22 cellular contexts compared by ENCODE assay signal in genomic region chr2:157887946-157888345, GRCh38.
"Had no signal": no experiment of that assay in that cellular context is flagged by ENCODE, and none has a peak within 500 bp of the region (broad histone marks: within the 10 kb centered on the region; RNA-seq: fewer than 3 reads in every experiment).

No MANE protein-coding gene starts in this region.

- DNase-seq: effector CD4-positive, alpha-beta T cell; heart left ventricle; hippocampal formation; kidney glomerular epithelial cell; mesendoderm; naive thymus-derived CD4-positive, alpha-beta T cell; nephron progenitor cell; psoas muscle; retina; right lobe of liver; stimulated activated CD4-positive, alpha-beta T cell treated with anti-CD3 and anti-CD28 coated beads, Interleukin-2, amount 100 ng/mL, for 24 hours; stimulated activated CD4-positive, alpha-beta T cell treated with anti-CD3 and anti-CD28 coated beads, Interleukin-4, amount 100 ng/mL, for 4 hours; stimulated activated naive B cell treated with anti-CD40 and anti-IgM and Interleukin-4, amounts not matched to agents 10 μg/mL and 1 μg/mL and 100 μg/mL, for 72 hours; stomach; substantia nigra; transverse colon had no signal

- H3K27me3 Mint-ChIP-seq: naive thymus-derived CD4-positive, alpha-beta T cell had no signal

- H3K27me3 ChIP-seq: heart left ventricle, right lobe of liver, stomach, transverse colon had no signal

- H3K4me3 ChIP-seq: coronary artery, heart left ventricle, psoas muscle, right lobe of liver, skin epidermis, stomach, thoracic aorta, transverse colon had no signal

- H3K4me3 Mint-ChIP-seq: naive thymus-derived CD4-positive, alpha-beta T cell; nephron progenitor cell; stimulated activated naive B cell treated with anti-CD40 and anti-IgM and Interleukin-4, amounts not matched to agents 10 μg/mL and 1 μg/mL and 100 μg/mL, for 72 hours had no signal

- H3K4me1 ChIP-seq: psoas muscle, right lobe of liver, stomach, transverse colon had no signal

- H3K9me3 Mint-ChIP-seq: nephron progenitor cell had no signal

- H3K36me3 ChIP-seq: heart left ventricle, right lobe of liver, stomach, thoracic aorta, transverse colon had no signal

- ATAC-seq: esophagus mucosa; heart left ventricle; naive thymus-derived CD4-positive, alpha-beta T cell; psoas muscle; right lobe of liver; stimulated activated naive B cell treated with anti-CD40 and anti-IgM and Interleukin-4, amounts not matched to agents 10 μg/mL and 1 μg/mL and 100 μg/mL, for 72 hours had no signal

- H3K9me3 ChIP-seq: heart left ventricle, psoas muscle, right lobe of liver, stomach, thoracic aorta, transverse colon had no signal

- H3K27ac Mint-ChIP-seq: nephron progenitor cell; stimulated activated naive B cell treated with anti-CD40 and anti-IgM and Interleukin-4, amounts not matched to agents 10 μg/mL and 1 μg/mL and 100 μg/mL, for 72 hours had no signal

- H3K27ac ChIP-seq: coronary artery, heart left ventricle, psoas muscle, right lobe of liver, skin epidermis, stomach, thoracic aorta, transverse colon had no signal

- H3K4me1 Mint-ChIP-seq: stimulated activated naive B cell treated with anti-CD40 and anti-IgM and Interleukin-4, amounts not matched to agents 10 μg/mL and 1 μg/mL and 100 μg/mL, for 72 hours had no signal

- FAIRE-seq: frontal cortex, islet of Langerhans had no signal
